In genomic region chr1:201721131-201722049, GRCh38 we compare ENCODE assay signal across 10 cellular contexts.
DNase-seq lines count a peak whose midpoint lies in the region; ATAC-seq, FAIRE-seq and TF ChIP-seq lines count a peak whose summit lies in the region.
"Had no signal": no experiment of that assay in that cellular context is flagged by ENCODE, and none has a peak within 500 bp of the region (broad histone marks: within the 10 kb centered on the region; RNA-seq: fewer than 3 reads in every experiment).

No MANE protein-coding gene starts in this region.

- peak overlapping the region; percentile 91 for H3K27ac ChIP-seq in rectal smooth muscle tissue (ENCODE audit: low read depth, low read length)
- H3K27ac ChIP-seq in RWPE1: no peak overlapping the region

- CTCF ChIA-PET in RWPE1 (lab: Yijun Ruan, JAX): interaction anchor here (0.7 to 4.5 kb wide), 6 partner anchors 12 to 191 kb away, joined by 3 to 21 read pairs (median 4); no protein-coding TSS in a partner anchor

- TF ChIP-seq CTCF in D721Med (IDR thresholded peaks at IDR 0.05; ENCODE audit: insufficient read depth, missing control alignments) (no peak), RWPE1 (conservative IDR thresholded peaks at IDR 0.05; ENCODE audit: low read depth) (no peak)

- H3K4me1 ChIP-seq in rectal smooth muscle tissue (ENCODE audit: control insufficient read depth, insufficient read depth, low read length): peaks cover 43% of the 10 kb centered on the region

- no peak overlapping the region for H3K9ac ChIP-seq in rectal smooth muscle tissue (ENCODE audit: low read length)

- no peak overlapping the region for H3K4me3 ChIP-seq in rectal smooth muscle tissue (ENCODE audit: low read length)
- H3K4me3 ChIP-seq: lung had no signal

- FAIRE-seq in D721Med (lab: Jason Lieb, UNC): peak; percentile 6

- peaks cover 7% of the 10 kb centered on the region for H3K36me3 ChIP-seq in rectal smooth muscle tissue (ENCODE audit: control insufficient read depth, insufficient read depth, low read length)

- POLR2A ChIA-PET in RWPE1 (lab: Yijun Ruan, JAX; ENCODE audit: low non-redundant PET): no interaction called here

- ATAC-seq in GM21515 (IDR thresholded peaks at IDR 0.05; ENCODE audit: unreplicated experiment) (no peak), HG03159 (IDR thresholded peaks at IDR 0.05; ENCODE audit: unreplicated experiment) (no peak)

- in situ Hi-C loops in SK-MEL-5 (cut with HindIII; ENCODE audit: low pct_unique_long_range_greater_than_20kb, low sequenced_read_pairs) (no loop called here), ACHN (cut with HindIII; ENCODE audit: low pct_ligation_motif_present, low pct_unique_long_range_greater_than_20kb, low sequenced_read_pairs) (no loop called here)

- no peaks in the 10 kb centered on the region for H3K27me3 ChIP-seq in rectal smooth muscle tissue (ENCODE audit: control insufficient read depth, insufficient read depth, low read length)

- DNase-seq in D721Med (ENCODE audit: insufficient read length, low spot score): peak; percentile 76
- DNase-seq in SK-MEL-5 (ENCODE audit: low read depth, low spot score): peak; percentile 22
- peak; percentile 68 for DNase-seq in fibroblast of peridontal ligament (ENCODE audit: extremely low read depth)
- no peak for DNase-seq in RWPE1 (ENCODE audit: low spot score)
- no peak for DNase-seq in ACHN
- DNase-seq: Karpas-422 had no signal

Comparison
In these comparisons a context has a peak if more than half of its experiments do, and no peak if none do; other contexts are left out.
1. DNase-seq: peak in D721Med (single experiment), SK-MEL-5 (single experiment) and fibroblast of peridontal ligament (single experiment); none in RWPE1 (single experiment) and ACHN (single experiment).